Comparison of ENCODE assay signal across 21 cellular contexts in the genomic region with DNA sequence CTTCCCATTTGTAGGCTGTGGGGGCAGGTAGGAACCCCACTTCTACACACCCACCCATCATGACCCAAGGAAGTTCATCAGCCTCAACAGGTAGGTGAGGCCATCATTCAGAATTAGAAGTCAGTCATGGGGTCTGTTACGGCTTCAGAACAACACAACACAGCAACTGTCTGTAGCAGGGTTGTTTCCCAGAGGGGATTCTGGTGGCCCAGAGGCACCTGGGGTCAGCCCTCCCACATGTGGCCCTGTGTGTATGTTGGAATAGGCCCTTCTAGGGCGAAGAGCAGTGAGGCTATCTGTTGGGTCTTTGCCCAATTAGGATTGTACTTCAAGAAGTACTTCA. TPM values are rescaled to one million over a fixed set of nuclear protein-coding genes. Genes with fewer than 3 reads are reported as not detected.
DNase-seq lines count a peak whose midpoint lies in the region; ATAC-seq and TF ChIP-seq lines count a peak whose summit lies in the region.
"Had no signal": no experiment of that assay in that cellular context is flagged by ENCODE, and none has a peak within 500 bp of the region (broad histone marks: within the 10 kb centered on the region; RNA-seq: fewer than 3 reads in every experiment).

No MANE protein-coding gene starts in this region.

- no peak overlapping the region for H3K56ac ChIP-seq in mesendoderm (ENCODE audit: low read length)

- peaks cover 37% of the 10 kb centered on the region for H3F3A ChIP-seq in neural progenitor cell (ENCODE audit: low read depth)

- H3K9me3 Mint-ChIP-seq in activated CD4-positive, alpha-beta T cell treated with anti-CD3 and anti-CD28 coated beads for 36 hours (ENCODE audit: low read depth), result no peaks in the 10 kb centered on the region
- H3K9me3 Mint-ChIP-seq in IgD-negative memory B cell (no peaks in the 10 kb centered on the region), neural progenitor cell (no peaks in the 10 kb centered on the region)
- no peaks in the 10 kb centered on the region for H3K9me3 Mint-ChIP-seq in activated naive CD8-positive, alpha-beta T cell treated with anti-CD3 and anti-CD28 coated beads, Interleukin-2, amount 50 U/mL, for 24 hours
- H3K9me3 Mint-ChIP-seq: activated naive CD4-positive, alpha-beta T cell treated with anti-CD3 and anti-CD28 coated beads, Interleukin-2, amount 10 ng/mL, durations not matched to agents 7 days and 5 days; dendritic cell treated with granulocyte-macrophage colony-stimulating factor and Interleukin-4, amounts not matched to agents 40 ng/mL and 50 ng/mL, for 4 days had no signal

- H3K27me3 ChIP-seq in neural progenitor cell (no peaks in the 10 kb centered on the region), mesendoderm (ENCODE audit: insufficient read depth, low read length, poor library complexity) (no peaks in the 10 kb centered on the region)
- H3K27me3 ChIP-seq: body of pancreas, hepatocyte had no signal

- H3K27ac ChIP-seq in neural progenitor cell (no peak overlapping the region), mesendoderm (ENCODE audit: low read depth, low read length) (no peak overlapping the region)
- H3K27ac ChIP-seq: hepatocyte had no signal

- no peak overlapping the region for H3K4me2 ChIP-seq in neural progenitor cell
- no peak overlapping the region for H3K4me2 ChIP-seq in mesendoderm (ENCODE audit: low read length)
- H3K4me2 ChIP-seq: hepatocyte had no signal

- no CpG with 5 or more reads among the region's 2 CpGs for WGBS in mesendoderm (ENCODE audit: extremely low coverage, insufficient coverage, low lambda C conversion rate)

- H2BK120ac ChIP-seq in mesendoderm (ENCODE audit: low read depth, low read length), result no peak overlapping the region

- no peak overlapping the region for H3K23ac ChIP-seq in mesendoderm (ENCODE audit: low read length)

- H3K4me3 Mint-ChIP-seq in activated CD4-positive, alpha-beta T cell treated with anti-CD3 and anti-CD28 coated beads for 36 hours, result no peak overlapping the region
- H3K4me3 Mint-ChIP-seq in IgD-negative memory B cell (peak overlapping the region in 3 of 4 donors; percentile 17 to 90 (median 60)), neural progenitor cell (peak overlapping the region; percentile 68)
- H3K4me3 Mint-ChIP-seq in activated naive CD8-positive, alpha-beta T cell treated with anti-CD3 and anti-CD28 coated beads, Interleukin-2, amount 50 U/mL, for 24 hours, result peak overlapping the region; percentile 17

- intact Hi-C loops in activated CD4-positive, alpha-beta T cell treated with anti-CD3 and anti-CD28 coated beads for 36 hours (cut with DNase I, micrococcal nuclease), result no loop called here

- H3K27me3 Mint-ChIP-seq in activated CD4-positive, alpha-beta T cell treated with anti-CD3 and anti-CD28 coated beads for 36 hours, result no peaks in the 10 kb centered on the region
- H3K27me3 Mint-ChIP-seq in IgD-negative memory B cell, result no peaks in the 10 kb centered on the region
- H3K27me3 Mint-ChIP-seq in activated naive CD8-positive, alpha-beta T cell treated with anti-CD3 and anti-CD28 coated beads, Interleukin-2, amount 50 U/mL, for 24 hours, result no peaks in the 10 kb centered on the region
- H3K27me3 Mint-ChIP-seq in neural progenitor cell (ENCODE audit: insufficient read depth, low read depth), result peaks cover 7% of the 10 kb centered on the region
- H3K27me3 Mint-ChIP-seq: activated naive CD4-positive, alpha-beta T cell treated with anti-CD3 and anti-CD28 coated beads, Interleukin-2, amount 10 ng/mL, durations not matched to agents 7 days and 5 days; dendritic cell treated with granulocyte-macrophage colony-stimulating factor and Interleukin-4, amounts not matched to agents 40 ng/mL and 50 ng/mL, for 4 days; progenitor cell of endocrine pancreas had no signal

- H4K20me1 ChIP-seq in neural progenitor cell (ENCODE audit: low read depth), result peaks cover 17% of the 10 kb centered on the region

- no peak overlapping the region for H3K18ac ChIP-seq in mesendoderm (ENCODE audit: low read length)

- no peak for ATAC-seq in activated CD4-positive, alpha-beta T cell treated with anti-CD3 and anti-CD28 coated beads for 36 hours
- no peak for ATAC-seq in activated naive CD8-positive, alpha-beta T cell treated with anti-CD3 and anti-CD28 coated beads, Interleukin-2, amount 50 U/mL, for 24 hours
- no peak for ATAC-seq in GM18520 (IDR thresholded peaks at IDR 0.05; ENCODE audit: unreplicated experiment)
- ATAC-seq: body of pancreas, Panc1 had no signal

- H2BK15ac ChIP-seq in mesendoderm (replicated peaks; ENCODE audit: low read depth), result no peak overlapping the region

- CTCF ChIA-PET in activated CD4-positive, alpha-beta T cell treated with anti-CD3 and anti-CD28 coated beads for 36 hours (lab: Charles Lee), result interaction anchor here (2.2 kb wide), 1 partner anchor 26 kb away, joined by 14 read pairs; no protein-coding TSS in a partner anchor

- H4K5ac ChIP-seq in mesendoderm (ENCODE audit: low read length), result no peak overlapping the region

- H4K8ac ChIP-seq in mesendoderm (ENCODE audit: low read depth, low read length), result no peak overlapping the region

- H2AK5ac ChIP-seq in mesendoderm (ENCODE audit: low read length), result no peak overlapping the region

- H3K4me1 ChIP-seq in neural progenitor cell (peaks cover 9% of the 10 kb centered on the region), mesendoderm (ENCODE audit: control insufficient read depth, low read depth, low read length) (no peaks in the 10 kb centered on the region)

- no peaks in the 10 kb centered on the region for H3K79me1 ChIP-seq in mesendoderm (ENCODE audit: low read length)

- peaks cover 45% of the 10 kb centered on the region for H3K36me3 Mint-ChIP-seq in activated CD4-positive, alpha-beta T cell treated with anti-CD3 and anti-CD28 coated beads for 36 hours (ENCODE audit: low read depth)
- H3K36me3 Mint-ChIP-seq in IgD-negative memory B cell (peaks cover 6% of the 10 kb centered on the region), neural progenitor cell (peaks cover 16% of the 10 kb centered on the region)
- peaks cover 45% of the 10 kb centered on the region for H3K36me3 Mint-ChIP-seq in activated naive CD8-positive, alpha-beta T cell treated with anti-CD3 and anti-CD28 coated beads, Interleukin-2, amount 50 U/mL, for 24 hours (ENCODE audit: low read depth)

- H3K4me1 Mint-ChIP-seq in activated CD4-positive, alpha-beta T cell treated with anti-CD3 and anti-CD28 coated beads for 36 hours, result peaks cover 19% of the 10 kb centered on the region
- H3K4me1 Mint-ChIP-seq in IgD-negative memory B cell (peaks cover 10 to 25% (median 23%) of the 10 kb centered on the region in 3 donors), neural progenitor cell (peaks cover 16% of the 10 kb centered on the region)
- H3K4me1 Mint-ChIP-seq in activated naive CD8-positive, alpha-beta T cell treated with anti-CD3 and anti-CD28 coated beads, Interleukin-2, amount 50 U/mL, for 24 hours, result peaks cover 40% of the 10 kb centered on the region

- H2BK5ac ChIP-seq in mesendoderm (ENCODE audit: low read length), result no peak overlapping the region

- H3K79me2 ChIP-seq in neural progenitor cell (ENCODE audit: low read depth), result no peaks in the 10 kb centered on the region
- no peaks in the 10 kb centered on the region for H3K79me2 ChIP-seq in mesendoderm (ENCODE audit: control insufficient read depth, insufficient read depth, low read length)
- H3K79me2 ChIP-seq: hepatocyte had no signal

- POLR2A ChIA-PET in activated CD4-positive, alpha-beta T cell treated with anti-CD3 and anti-CD28 coated beads for 36 hours (lab: Charles Lee), result interaction anchor here (0.6 kb wide), 1 partner anchor 20 kb away, joined by 3 read pairs; no protein-coding TSS in a partner anchor

- no peaks in the 10 kb centered on the region for H3K9me3 ChIP-seq in neural progenitor cell (ENCODE audit: low read depth)
- H3K9me3 ChIP-seq: body of pancreas had no signal

- H3K9ac ChIP-seq in neural progenitor cell, result no peak overlapping the region
- H3K9ac ChIP-seq in mesendoderm (ENCODE audit: low read length), result no peak overlapping the region

- no peak overlapping the region for H2AFZ ChIP-seq in neural progenitor cell (replicated peaks)
- H2AFZ ChIP-seq: hepatocyte had no signal

- H3K4ac ChIP-seq in mesendoderm (ENCODE audit: low read depth, low read length), result no peak overlapping the region

- H3K36me3 ChIP-seq in neural progenitor cell (no peaks in the 10 kb centered on the region), mesendoderm (ENCODE audit: control insufficient read depth, insufficient read depth, low read length) (peaks cover 11% of the 10 kb centered on the region)

- peak overlapping the region; percentile 45 for H3K27ac Mint-ChIP-seq in activated CD4-positive, alpha-beta T cell treated with anti-CD3 and anti-CD28 coated beads for 36 hours
- H3K27ac Mint-ChIP-seq in IgD-negative memory B cell, result peak overlapping the region in 1 of 3 donors; percentile 43
- H3K27ac Mint-ChIP-seq in activated naive CD8-positive, alpha-beta T cell treated with anti-CD3 and anti-CD28 coated beads, Interleukin-2, amount 50 U/mL, for 24 hours, result peak overlapping the region; percentile 69
- no peak overlapping the region for H3K27ac Mint-ChIP-seq in neural progenitor cell

- no peak for DNase-seq in activated CD4-positive, alpha-beta T cell treated with anti-CD3 and anti-CD28 coated beads for 36 hours
- no peak for DNase-seq in activated CD4-positive, alpha-beta T cell treated with anti-CD3 and anti-CD28 coated beads, Interleukin-2, amount 50 U/mL, for 4 hours
- no peak for DNase-seq in activated naive CD8-positive, alpha-beta T cell treated with anti-CD3 and anti-CD28 coated beads, Interleukin-2, amount 50 U/mL, for 24 hours
- no peak for DNase-seq in neural progenitor cell (ENCODE audit: low spot score)
- no peak for DNase-seq in mesendoderm
- DNase-seq in ecto neural progenitor cell (ENCODE audit: low spot score), result no peak
- DNase-seq: activated naive CD4-positive, alpha-beta T cell treated with anti-CD3 and anti-CD28 coated beads, Interleukin-2, amount 10 ng/mL, durations not matched to agents 7 days and 5 days; body of pancreas; MV-4-11; NCI-H187; NCI-H2227 treated with DMSO at 0.1 percent for 48 hours; stimulated activated CD4-positive, alpha-beta T cell treated with anti-CD3 and anti-CD28 coated beads, Interleukin-2, amount 100 ng/mL, for 48 hours; T-helper 9 cell had no signal

- no peak for TF ChIP-seq CTCF in neural progenitor cell (IDR thresholded peaks at IDR 0.05)

- no peak overlapping the region for H3K4me3 ChIP-seq in neural progenitor cell
- H3K4me3 ChIP-seq in mesendoderm (ENCODE audit: low read length), result no peak overlapping the region
- H3K4me3 ChIP-seq: body of pancreas, hepatocyte, lung had no signal

RNA-seq across cellular contexts. Expression of a gene that starts 3.4 kb away (rescaled TPM):
- total RNA-seq in activated CD4-positive, alpha-beta T cell treated with anti-CD3 and anti-CD28 coated beads for 36 hours, result 10 to 100 TPM; 71.4 to 80.2 TPM
- 140 TPM for polyA plus RNA-seq in IgD-negative memory B cell
- 5.0 and 9.2 TPM in 2 replicates for total RNA-seq in neural progenitor cell (ENCODE audit: low replicate concordance)
- 6.2 TPM for polyA plus RNA-seq in mesendoderm (2013, experiment 1 of 2)
- 5.7 TPM for polyA plus RNA-seq in mesendoderm (2013, experiment 2 of 2)

RNA-seq across cellular contexts. Expression of a gene that starts 6.4 kb away (rescaled TPM):
- 10 to 100 TPM; 31.6 to 37.5 TPM for total RNA-seq in activated CD4-positive, alpha-beta T cell treated with anti-CD3 and anti-CD28 coated beads for 36 hours
- polyA plus RNA-seq in IgD-negative memory B cell, result 74.8 TPM
- 17.2 and 27.9 TPM in 2 replicates for total RNA-seq in neural progenitor cell (ENCODE audit: low replicate concordance)
- 13.7 TPM for polyA plus RNA-seq in mesendoderm (2013, experiment 1 of 2)
- polyA plus RNA-seq in mesendoderm (2013, experiment 2 of 2), result 14.2 TPM

RNA-seq across cellular contexts. Expression of a gene that starts 6.6 kb away (rescaled TPM):
- total RNA-seq in activated CD4-positive, alpha-beta T cell treated with anti-CD3 and anti-CD28 coated beads for 36 hours, result 10 to 100 TPM; 36.0 to 37.9 TPM
- polyA plus RNA-seq in IgD-negative memory B cell, result 85.0 TPM
- 10.9 and 29.6 TPM in 2 replicates for total RNA-seq in neural progenitor cell (ENCODE audit: low replicate concordance)
- 90.9 TPM for polyA plus RNA-seq in mesendoderm (2013, experiment 1 of 2)
- 84.3 TPM for polyA plus RNA-seq in mesendoderm (2013, experiment 2 of 2)

RNA-seq across cellular contexts. Expression of a gene that starts 9.5 kb away (rescaled TPM):
- total RNA-seq in activated CD4-positive, alpha-beta T cell treated with anti-CD3 and anti-CD28 coated beads for 36 hours, result 10 to 100 TPM in 1 of 2 experiments, 1 to 10 TPM in 1; 8.4 to 12.7 TPM
- polyA plus RNA-seq in IgD-negative memory B cell, result 8.2 TPM
- total RNA-seq in neural progenitor cell (ENCODE audit: low replicate concordance), result 11.4 and 12.4 TPM in 2 replicates
- 2.7 TPM for polyA plus RNA-seq in mesendoderm (2013, experiment 1 of 2)
- polyA plus RNA-seq in mesendoderm (2013, experiment 2 of 2), result 3.4 TPM

RNA-seq across cellular contexts. Expression of a gene that starts 18.0 kb away (rescaled TPM):
- under 1 TPM; 0.53 to 0.93 TPM for total RNA-seq in activated CD4-positive, alpha-beta T cell treated with anti-CD3 and anti-CD28 coated beads for 36 hours
- not detected for polyA plus RNA-seq in IgD-negative memory B cell
- total RNA-seq in neural progenitor cell (ENCODE audit: low replicate concordance), result not detected in 2 replicates
- 1.3 TPM for polyA plus RNA-seq in mesendoderm (2013, experiment 1 of 2)
- 1.1 TPM for polyA plus RNA-seq in mesendoderm (2013, experiment 2 of 2)
- total RNA-seq: A673, progenitor cell of endocrine pancreas had no signal
